15 cellular contexts compared by ENCODE assay signal in the genomic region with DNA sequence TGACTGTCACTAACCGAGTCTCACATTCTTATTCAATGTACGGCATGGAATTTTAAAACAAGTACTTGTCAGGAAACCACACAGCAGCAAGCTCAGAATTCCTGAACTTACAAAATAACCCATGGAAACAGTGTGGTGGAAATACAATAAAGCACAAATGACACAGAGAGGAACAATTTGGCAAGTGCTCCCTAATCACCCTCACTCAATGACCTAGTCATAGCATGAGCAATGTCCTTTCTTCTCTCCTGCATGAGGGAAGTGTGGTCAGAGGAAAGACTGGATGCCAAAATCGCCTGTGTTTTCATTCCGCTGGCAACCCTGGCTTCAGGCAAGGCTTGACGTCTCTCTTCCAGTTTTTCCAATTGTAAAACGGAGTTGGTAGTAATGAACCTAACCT.
A peak's percentile ranks its signal among the peaks of the same experiment; 100 is the strongest.
DNase-seq lines count a peak whose midpoint lies in the region; ATAC-seq lines count a peak whose summit lies in the region.
"Had no signal": no experiment of that assay in that cellular context is flagged by ENCODE, and none has a peak within 500 bp of the region (broad histone marks: within the 10 kb centered on the region; RNA-seq: fewer than 3 reads in every experiment).

No MANE protein-coding gene starts in this region.

- H3K27ac Mint-ChIP-seq in activated CD8-positive, alpha-beta memory T cell treated with anti-CD3 and anti-CD28 coated beads, Interleukin-2, amount 10 ng/mL, durations not matched to agents 7 days and 5 days = no peak overlapping the region

- peak overlapping the region in 1 of 2 donors; percentile 62 for H3K27ac ChIP-seq in aorta (ENCODE audit: low read depth in 1 of 2, low read length in 2 of 2)
- H3K27ac ChIP-seq: spleen had no signal

- no peaks in the 10 kb centered on the region for H3K27me3 Mint-ChIP-seq in activated CD8-positive, alpha-beta memory T cell treated with anti-CD3 and anti-CD28 coated beads, Interleukin-2, amount 10 ng/mL, durations not matched to agents 7 days and 5 days

- H3K27me3 ChIP-seq in aorta (ENCODE audit: control insufficient read depth in 1 of 2, insufficient read depth in 2 of 2, low read length in 1 of 2) = no peaks in the 10 kb centered on the region
- H3K27me3 ChIP-seq: spleen had no signal

- peaks cover 0 to 7% of the 10 kb centered on the region in 2 donors for H3K4me1 ChIP-seq in aorta (ENCODE audit: control insufficient read depth in 1 of 2, insufficient read depth in 2 of 2, low read length in 2 of 2)
- H3K4me1 ChIP-seq: spleen had no signal

- DNase-seq in HPDE6-E6E7 (ENCODE audit: extremely low spot score) = peak; percentile 5
- DNase-seq in astrocyte of the hippocampus (ENCODE audit: low read depth, low spot score) = peak; percentile 98
- DNase-seq in glomerular visceral epithelial cell (ENCODE audit: extremely low spot score) = peak; percentile 91
- DNase-seq in aorta = peak; percentile 70 to 76
- no peak for DNase-seq in OCI-M1 (lab: John Stamatoyannopoulos, UW)
- DNase-seq in retina = no peak
- DNase-seq in activated CD8-positive, alpha-beta memory T cell treated with anti-CD3 and anti-CD28 coated beads, Interleukin-2, amount 10 ng/mL, durations not matched to agents 7 days and 5 days = no peak
- DNase-seq: activated CD4-positive, CD25-positive, alpha-beta regulatory T cell treated with anti-CD3 and anti-CD28 coated beads, Interleukin-2, amount 50 U/mL, for 72 hours; DND-41; mucosa of descending colon; NCI-H2171; spleen; stimulated activated CD8-positive, alpha-beta memory T cell treated with anti-CD3 and anti-CD28 coated beads, Interleukin-4, amount 100 ng/mL, for 48 hours had no signal

- H3K4me1 Mint-ChIP-seq in activated CD8-positive, alpha-beta memory T cell treated with anti-CD3 and anti-CD28 coated beads, Interleukin-2, amount 10 ng/mL, durations not matched to agents 7 days and 5 days = no peaks in the 10 kb centered on the region

- no peaks in the 10 kb centered on the region for H3K9me3 Mint-ChIP-seq in activated CD8-positive, alpha-beta memory T cell treated with anti-CD3 and anti-CD28 coated beads, Interleukin-2, amount 10 ng/mL, durations not matched to agents 7 days and 5 days (ENCODE audit: low read depth)

- H3K36me3 ChIP-seq in aorta (ENCODE audit: control insufficient read depth in 1 of 2, insufficient read depth in 2 of 2, low read length in 1 of 2) = no peaks in the 10 kb centered on the region
- H3K36me3 ChIP-seq: spleen had no signal

- CTCF ChIA-PET in activated CD8-positive, alpha-beta memory T cell treated with anti-CD3 and anti-CD28 coated beads, Interleukin-2, amount 10 ng/mL, durations not matched to agents 7 days and 5 days (lab: Charles Lee) = no interaction called here

- peak; percentile 79 for ATAC-seq in aorta (ENCODE audit: low FRiP score)
- ATAC-seq in HG02763 (IDR thresholded peaks at IDR 0.05; ENCODE audit: unreplicated experiment) = no peak
- no peak for ATAC-seq in activated CD8-positive, alpha-beta memory T cell treated with anti-CD3 and anti-CD28 coated beads, Interleukin-2, amount 10 ng/mL, durations not matched to agents 7 days and 5 days
- ATAC-seq: mucosa of descending colon, Right ventricle myocardium inferior had no signal

- H3K4me3 ChIP-seq in aorta (ENCODE audit: low read length in 2 of 2) = no peak overlapping the region
- H3K4me3 ChIP-seq: mucosa of descending colon, spleen had no signal

- 20% methylated on average over 6 of the region's 6 CpGs for WGBS in aorta, 2 donors

- intact Hi-C loops in aorta (cut with DNase I) = loop anchor here (2.0 to 5.0 kb wide), 2 partner anchors 153 kb away; partner anchors contain the start of gene SATB2 (in 2 of the 2)

- H3K4me3 Mint-ChIP-seq in activated CD8-positive, alpha-beta memory T cell treated with anti-CD3 and anti-CD28 coated beads, Interleukin-2, amount 10 ng/mL, durations not matched to agents 7 days and 5 days = no peak overlapping the region

- H3K36me3 Mint-ChIP-seq in activated CD8-positive, alpha-beta memory T cell treated with anti-CD3 and anti-CD28 coated beads, Interleukin-2, amount 10 ng/mL, durations not matched to agents 7 days and 5 days = no peaks in the 10 kb centered on the region

- no peaks in the 10 kb centered on the region for H3K9me3 ChIP-seq in aorta (ENCODE audit: control insufficient read depth, low read length)
- H3K9me3 ChIP-seq: mucosa of descending colon, spleen had no signal

Comparison
In these comparisons a context has a peak if more than half of its experiments do, and no peak if none do; other contexts are left out.
1. DNase-seq: peak in HPDE6-E6E7 (single experiment), astrocyte of the hippocampus (single experiment), glomerular visceral epithelial cell (single experiment) and aorta (2 of 2); none in OCI-M1 (single experiment), retina (single experiment) and activated CD8-positive, alpha-beta memory T cell treated with anti-CD3 and anti-CD28 coated beads, Interleukin-2, amount 10 ng/mL, durations not matched to agents 7 days and 5 days (single experiment).